Comparison of ENCODE assay signal across 8 cellular contexts in the genomic region with DNA sequence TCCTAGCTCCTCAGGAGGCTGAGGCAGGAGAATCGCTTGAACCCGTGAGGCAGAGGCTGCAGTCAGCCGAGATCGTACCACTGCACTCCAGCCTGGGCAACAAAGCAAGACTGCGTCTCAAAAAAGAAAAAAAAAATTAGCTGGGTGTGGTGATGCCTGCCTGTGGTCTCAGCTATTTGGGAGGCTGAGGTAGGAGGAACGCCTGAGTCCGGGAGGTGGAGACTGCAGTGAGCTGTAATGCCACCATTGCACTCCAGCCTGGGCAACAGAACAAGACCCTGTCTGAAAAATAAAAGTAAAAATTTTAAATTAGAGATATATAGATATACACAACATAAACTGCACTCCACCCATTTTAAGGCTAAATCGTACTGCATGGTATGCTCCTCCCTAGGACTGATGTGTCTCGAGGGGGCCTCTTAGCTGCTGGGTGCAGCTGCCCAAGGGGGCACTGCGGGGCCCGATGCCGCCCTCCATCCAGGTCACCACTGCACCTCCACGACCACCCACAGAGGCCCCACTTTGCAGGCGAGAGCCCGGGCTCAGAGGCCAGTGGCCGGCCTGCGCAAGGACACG. TPM values are rescaled to one million over a fixed set of nuclear protein-coding genes. Genes with fewer than 3 reads are reported as not detected.
DNase-seq lines count a peak whose midpoint lies in the region; ATAC-seq and TF ChIP-seq lines count a peak whose summit lies in the region.

No MANE protein-coding gene starts in this region.

- TF ChIP-seq CTCF in foreskin fibroblast (IDR thresholded peaks at IDR 0.05; ENCODE audit: low read depth, low read length): no peak

- CTCF ChIA-PET in activated CD4-positive, alpha-beta T cell treated with anti-CD3 and anti-CD28 coated beads, Interleukin-2, amount 10 ng/mL, durations not matched to agents 7 days and 5 days (lab: Charles Lee): interaction anchor here (0.6 to 3.3 kb wide), 17 partner anchors 11 to 151 kb away, joined by 3 to 15 read pairs (median 4); partner anchors contain the start of gene FOXK1

- no peaks in the 10 kb centered on the region for H3K4me1 ChIP-seq in SJCRH30

- H3K27me3 ChIP-seq in SJCRH30: no peaks in the 10 kb centered on the region

- peak; percentile 11 for DNase-seq in activated CD4-positive, alpha-beta T cell treated with anti-CD3 and anti-CD28 coated beads, Interleukin-2, amount 10 ng/mL, durations not matched to agents 7 days and 5 days
- no peak for DNase-seq in activated CD4-positive, alpha-beta T cell treated with anti-CD3 and anti-CD28 coated beads, Interleukin-2, amount 50 U/mL, for 1 hour
- DNase-seq in SJCRH30: no peak
- no peak for DNase-seq in foreskin fibroblast
- DNase-seq in islet precursor cell: no peak

- H3K4me3 Mint-ChIP-seq in activated CD4-positive, alpha-beta T cell treated with anti-CD3 and anti-CD28 coated beads, Interleukin-2, amount 10 ng/mL, durations not matched to agents 7 days and 5 days: peak overlapping the region; percentile 69

- peaks cover 20% of the 10 kb centered on the region for H3K4me1 Mint-ChIP-seq in activated CD4-positive, alpha-beta T cell treated with anti-CD3 and anti-CD28 coated beads, Interleukin-2, amount 10 ng/mL, durations not matched to agents 7 days and 5 days

- POLR2A ChIA-PET in activated CD4-positive, alpha-beta T cell treated with anti-CD3 and anti-CD28 coated beads, Interleukin-2, amount 10 ng/mL, durations not matched to agents 7 days and 5 days (lab: Charles Lee): interaction anchor here (0.5 to 1.2 kb wide), 5 partner anchors 39 to 105 kb away, joined by 3 to 7 read pairs (median 4); partner anchors contain the start of gene FOXK1

- no peaks in the 10 kb centered on the region for H3K9me3 ChIP-seq in SJCRH30 (replicated peaks)

- ATAC-seq in HG03571 (IDR thresholded peaks at IDR 0.05; ENCODE audit: unreplicated experiment) (no peak), GM18861 (IDR thresholded peaks at IDR 0.05; ENCODE audit: unreplicated experiment) (no peak)

- no peaks in the 10 kb centered on the region for H3K9me3 Mint-ChIP-seq in activated CD4-positive, alpha-beta T cell treated with anti-CD3 and anti-CD28 coated beads, Interleukin-2, amount 10 ng/mL, durations not matched to agents 7 days and 5 days

- H3K27ac Mint-ChIP-seq in activated CD4-positive, alpha-beta T cell treated with anti-CD3 and anti-CD28 coated beads, Interleukin-2, amount 10 ng/mL, durations not matched to agents 7 days and 5 days: peak overlapping the region; percentile 80

- H3K36me3 Mint-ChIP-seq in activated CD4-positive, alpha-beta T cell treated with anti-CD3 and anti-CD28 coated beads, Interleukin-2, amount 10 ng/mL, durations not matched to agents 7 days and 5 days (ENCODE audit: low read depth): no peaks in the 10 kb centered on the region

- no peak overlapping the region for H3K27ac ChIP-seq in SJCRH30
- H3K27ac ChIP-seq in skin epidermis: peak overlapping the region in 20 of 21 experiments; percentile 83 to 97 (median 90)

- H3K36me3 ChIP-seq in SJCRH30: no peaks in the 10 kb centered on the region

- H3K4me3 ChIP-seq in SJCRH30 (peak overlapping the region; percentile 58), foreskin fibroblast (ENCODE audit: low read depth in 1 of 2, low read length in 2 of 2) (peak overlapping the region; percentile 63 to 64), skin epidermis (peak overlapping the region; percentile 40 to 65 (median 57))

- no peaks in the 10 kb centered on the region for H3K27me3 Mint-ChIP-seq in activated CD4-positive, alpha-beta T cell treated with anti-CD3 and anti-CD28 coated beads, Interleukin-2, amount 10 ng/mL, durations not matched to agents 7 days and 5 days

RNA-seq across cellular contexts. Expression of gene FOXK1, which starts 40.9 kb away (rescaled TPM):
- total RNA-seq in activated CD4-positive, alpha-beta T cell treated with anti-CD3 and anti-CD28 coated beads, Interleukin-2, amount 10 ng/mL, durations not matched to agents 7 days and 5 days: 10 to 100 TPM; 32.0 to 36.2 TPM
- total RNA-seq in SJCRH30 (2014; rRNA removed; shearing (Covaris generic)): 22.1 and 23.4 TPM in 2 replicates
